In the genomic region with DNA sequence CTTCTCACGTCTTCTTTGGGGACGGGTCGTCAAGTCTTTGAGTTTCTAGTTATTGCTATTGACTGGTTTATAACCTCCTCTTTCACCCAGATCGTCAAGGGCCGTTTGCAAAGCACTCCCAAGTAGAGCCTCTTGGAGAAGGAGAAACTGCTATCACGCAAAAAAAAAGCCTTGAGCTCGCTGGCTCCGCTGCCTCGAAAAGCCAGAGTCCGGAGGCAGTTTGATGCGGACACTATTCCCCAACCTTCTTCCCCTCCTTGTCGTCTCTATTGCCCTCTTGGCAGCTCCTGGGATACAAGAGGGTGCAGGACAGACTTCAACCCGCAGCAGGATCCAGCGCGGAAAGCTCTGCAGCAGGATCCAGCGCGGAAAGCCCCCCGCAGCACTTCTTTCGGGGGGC, we compare ENCODE assay signal across 10 cellular contexts. TPM values are rescaled to one million over a fixed set of nuclear protein-coding genes. Genes with fewer than 3 reads are reported as not detected.
DNase-seq lines count a peak whose midpoint lies in the region; ATAC-seq, FAIRE-seq and TF ChIP-seq lines count a peak whose summit lies in the region.
"Had no signal": no experiment of that assay in that cellular context is flagged by ENCODE, and none has a peak within 500 bp of the region (broad histone marks: within the 10 kb centered on the region; RNA-seq: fewer than 3 reads in every experiment).

No MANE protein-coding gene starts in this region.

- H3K9me3 ChIP-seq in tibial nerve: no peaks in the 10 kb centered on the region

- peaks cover 4% of the 10 kb centered on the region for H3K36me3 Mint-ChIP-seq in activated CD4-positive, alpha-beta T cell treated with anti-CD3 and anti-CD28 coated beads, Interleukin-2, amount 10 ng/mL, durations not matched to agents 7 days and 5 days (ENCODE audit: low read depth)
- peaks cover 2% of the 10 kb centered on the region for H3K36me3 Mint-ChIP-seq in activated CD4-positive, alpha-beta T cell treated with anti-CD3 and anti-CD28 coated beads for 36 hours (ENCODE audit: low read depth)

- peak overlapping the region; percentile 54 for H3K27ac Mint-ChIP-seq in activated CD4-positive, alpha-beta T cell treated with anti-CD3 and anti-CD28 coated beads, Interleukin-2, amount 10 ng/mL, durations not matched to agents 7 days and 5 days
- H3K27ac Mint-ChIP-seq in activated CD4-positive, alpha-beta T cell treated with anti-CD3 and anti-CD28 coated beads for 36 hours: no peak overlapping the region

- no peak for ATAC-seq in activated CD4-positive, alpha-beta T cell treated with anti-CD3 and anti-CD28 coated beads for 36 hours
- ATAC-seq: GM12878 had no signal

- TF ChIP-seq POLR2A in tibial nerve (IDR thresholded peaks at IDR 0.05): no peak

- peak overlapping the region; percentile 66 for H3K23ac ChIP-seq in mesendoderm (ENCODE audit: low read length)

- H3K27ac ChIP-seq in mesendoderm (ENCODE audit: low read depth, low read length) (no peak overlapping the region), tibial nerve (peak overlapping the region in 1 of 4 donors; percentile 49)

- no peak overlapping the region for H2BK5ac ChIP-seq in mesendoderm (ENCODE audit: low read length)

- no peak overlapping the region for H3K18ac ChIP-seq in mesendoderm (ENCODE audit: low read length)

- no peak overlapping the region for H3K4me3 Mint-ChIP-seq in activated CD4-positive, alpha-beta T cell treated with anti-CD3 and anti-CD28 coated beads, Interleukin-2, amount 10 ng/mL, durations not matched to agents 7 days and 5 days
- no peak overlapping the region for H3K4me3 Mint-ChIP-seq in activated CD4-positive, alpha-beta T cell treated with anti-CD3 and anti-CD28 coated beads for 36 hours

- no peak overlapping the region for H2BK15ac ChIP-seq in mesendoderm (replicated peaks; ENCODE audit: low read depth)

- H3K4me3 ChIP-seq in bronchial epithelial cell (ENCODE audit: low read depth, low read length) (peak overlapping the region; percentile 41), mesendoderm (ENCODE audit: low read length) (peak overlapping the region; percentile 70), tibial nerve (peak overlapping the region; percentile 38 to 59 (median 45))
- H3K4me3 ChIP-seq: GM12878 had no signal

- peaks cover 34% of the 10 kb centered on the region for H3K27me3 Mint-ChIP-seq in activated CD4-positive, alpha-beta T cell treated with anti-CD3 and anti-CD28 coated beads, Interleukin-2, amount 10 ng/mL, durations not matched to agents 7 days and 5 days
- peaks cover 53% of the 10 kb centered on the region for H3K27me3 Mint-ChIP-seq in activated CD4-positive, alpha-beta T cell treated with anti-CD3 and anti-CD28 coated beads for 36 hours

- no CpG with 5 or more reads among the region's 19 CpGs for WGBS in mesendoderm (ENCODE audit: extremely low coverage, insufficient coverage, low lambda C conversion rate)
- WGBS in tibial nerve, 2 donors: 2 to 5% methylated on average over 18 to 19 of the region's 19 CpGs

- peaks cover 3% of the 10 kb centered on the region for H3K9me3 Mint-ChIP-seq in activated CD4-positive, alpha-beta T cell treated with anti-CD3 and anti-CD28 coated beads, Interleukin-2, amount 10 ng/mL, durations not matched to agents 7 days and 5 days
- H3K9me3 Mint-ChIP-seq in activated CD4-positive, alpha-beta T cell treated with anti-CD3 and anti-CD28 coated beads for 36 hours (ENCODE audit: low read depth): no peaks in the 10 kb centered on the region

- H3K36me3 ChIP-seq in bronchial epithelial cell (ENCODE audit: control insufficient read depth, insufficient read depth, low read length): no peaks in the 10 kb centered on the region
- no peaks in the 10 kb centered on the region for H3K36me3 ChIP-seq in mesendoderm (ENCODE audit: control insufficient read depth, insufficient read depth, low read length)
- H3K36me3 ChIP-seq in tibial nerve: no peaks in the 10 kb centered on the region

- H3K9ac ChIP-seq in mesendoderm (ENCODE audit: low read length): peak overlapping the region; percentile 38

- POLR2A ChIA-PET in activated CD4-positive, alpha-beta T cell treated with anti-CD3 and anti-CD28 coated beads, Interleukin-2, amount 10 ng/mL, durations not matched to agents 7 days and 5 days (lab: Charles Lee): no interaction called here
- POLR2A ChIA-PET in activated CD4-positive, alpha-beta T cell treated with anti-CD3 and anti-CD28 coated beads for 36 hours (lab: Charles Lee): no interaction called here

- H3K27me3 ChIP-seq in bronchial epithelial cell (ENCODE audit: control insufficient read depth, insufficient read depth, low read length): peaks cover 13% of the 10 kb centered on the region
- no peaks in the 10 kb centered on the region for H3K27me3 ChIP-seq in mesendoderm (ENCODE audit: insufficient read depth, low read length, poor library complexity)
- H3K27me3 ChIP-seq in tibial nerve: peaks cover 0 to 36% of the 10 kb centered on the region in 2 donors

- DNase-seq in activated CD4-positive, alpha-beta T cell treated with anti-CD3 and anti-CD28 coated beads, Interleukin-2, amount 10 ng/mL, durations not matched to agents 7 days and 5 days: no peak
- DNase-seq in activated CD4-positive, alpha-beta T cell treated with anti-CD3 and anti-CD28 coated beads for 36 hours: no peak
- DNase-seq in bronchial epithelial cell (ENCODE audit: low read depth) (no peak), mesendoderm (no peak), tibial nerve (ENCODE audit: low spot score in 2 of 2) (no peak), NCI-H510A (lab: John Stamatoyannopoulos, UW) (no peak), NCI-H1048 (lab: John Stamatoyannopoulos, UW) (no peak), COLO668 (lab: John Stamatoyannopoulos, UW; ENCODE audit: unreplicated experiment) (no peak)

- TF ChIP-seq CTCF in bronchial epithelial cell (IDR thresholded peaks at IDR 0.05; ENCODE audit: insufficient read depth, low read length, severe bottlenecking) (no peak), tibial nerve (IDR thresholded peaks at IDR 0.05) (no peak)

- H3K79me1 ChIP-seq in mesendoderm (ENCODE audit: low read length): no peaks in the 10 kb centered on the region

- CTCF ChIA-PET in activated CD4-positive, alpha-beta T cell treated with anti-CD3 and anti-CD28 coated beads, Interleukin-2, amount 10 ng/mL, durations not matched to agents 7 days and 5 days (lab: Charles Lee): no interaction called here
- CTCF ChIA-PET in activated CD4-positive, alpha-beta T cell treated with anti-CD3 and anti-CD28 coated beads for 36 hours (lab: Charles Lee): interaction anchor here (0.6 to 1.2 kb wide), 4 partner anchors 65 to 586 kb away, joined by 3 to 4 read pairs (median 3); partner anchors contain the start of gene PCDHA8

- intact Hi-C loops in activated CD4-positive, alpha-beta T cell treated with anti-CD3 and anti-CD28 coated beads for 36 hours (cut with DNase I, micrococcal nuclease): loop anchor here (1.0 to 5.0 kb wide), 2 partner anchors 49 to 115 kb away; partner anchors contain the start of gene PCDHA12 (in 1 of the 2)

- H3K4ac ChIP-seq in mesendoderm (ENCODE audit: low read depth, low read length): no peak overlapping the region

- peak overlapping the region; percentile 84 for H3K56ac ChIP-seq in mesendoderm (ENCODE audit: low read length)

- H2BK120ac ChIP-seq in mesendoderm (ENCODE audit: low read depth, low read length): no peak overlapping the region

- H3K4me1 Mint-ChIP-seq in activated CD4-positive, alpha-beta T cell treated with anti-CD3 and anti-CD28 coated beads, Interleukin-2, amount 10 ng/mL, durations not matched to agents 7 days and 5 days: peaks cover 1% of the 10 kb centered on the region
- H3K4me1 Mint-ChIP-seq in activated CD4-positive, alpha-beta T cell treated with anti-CD3 and anti-CD28 coated beads for 36 hours: peaks cover 7% of the 10 kb centered on the region

- H4K8ac ChIP-seq in mesendoderm (ENCODE audit: low read depth, low read length): no peak overlapping the region

- TF ChIP-seq EP300 in tibial nerve (IDR thresholded peaks at IDR 0.05): no peak

- H4K5ac ChIP-seq in mesendoderm (ENCODE audit: low read length): no peak overlapping the region

- H3K4me1 ChIP-seq in mesendoderm (ENCODE audit: control insufficient read depth, low read depth, low read length): peaks cover 2% of the 10 kb centered on the region
- peaks cover 0 to 24% (median 0%) of the 10 kb centered on the region in 4 donors for H3K4me1 ChIP-seq in tibial nerve

- no peak for FAIRE-seq in bronchial epithelial cell (lab: Jason Lieb, UNC)
- FAIRE-seq: GM12878 had no signal

- H3K4me2 ChIP-seq in mesendoderm (ENCODE audit: low read length): peak overlapping the region; percentile 36

- no peak overlapping the region for H2AK5ac ChIP-seq in mesendoderm (ENCODE audit: low read length)

- no peaks in the 10 kb centered on the region for H3K79me2 ChIP-seq in mesendoderm (ENCODE audit: control insufficient read depth, insufficient read depth, low read length)

RNA-seq across cellular contexts. Expression of gene PCDHAC1, which starts 0.3 kb away (rescaled TPM):
- not detected for total RNA-seq in activated CD4-positive, alpha-beta T cell treated with anti-CD3 and anti-CD28 coated beads, Interleukin-2, amount 10 ng/mL, durations not matched to agents 7 days and 5 days
- not detected for total RNA-seq in activated CD4-positive, alpha-beta T cell treated with anti-CD3 and anti-CD28 coated beads for 36 hours
- total RNA-seq in bronchial epithelial cell: 1.6 and 1.7 TPM in 2 replicates
- polyA plus RNA-seq in mesendoderm (2013, experiment 1 of 2): 1.3 TPM
- 1.3 TPM for polyA plus RNA-seq in mesendoderm (2013, experiment 2 of 2)
- 1 to 10 TPM; 1.2 to 3.3 (median 2.7) TPM for total RNA-seq in tibial nerve
- total RNA-seq: GM12878 had no signal
- polyA plus RNA-seq: GM12878 had no signal

RNA-seq across cellular contexts. Expression of gene PCDHAC2, which starts 40.5 kb away (rescaled TPM):
- total RNA-seq in activated CD4-positive, alpha-beta T cell treated with anti-CD3 and anti-CD28 coated beads, Interleukin-2, amount 10 ng/mL, durations not matched to agents 7 days and 5 days: not detected
- total RNA-seq in activated CD4-positive, alpha-beta T cell treated with anti-CD3 and anti-CD28 coated beads for 36 hours: not detected
- total RNA-seq in bronchial epithelial cell (14.1 and 16.8 TPM in 2 replicates), tibial nerve (1 to 10 TPM in 3 of 4 donors, under 1 TPM in 1; 0.78 to 4.2 (median 2.5) TPM)
- polyA plus RNA-seq in mesendoderm (2013, experiment 1 of 2): 3.8 TPM
- polyA plus RNA-seq in mesendoderm (2013, experiment 2 of 2): 5.2 TPM
- polyA plus RNA-seq: GM12878 had no signal

RNA-seq across cellular contexts. Expression of gene PCDHA13, which starts 43.9 kb away (rescaled TPM):
- total RNA-seq in activated CD4-positive, alpha-beta T cell treated with anti-CD3 and anti-CD28 coated beads, Interleukin-2, amount 10 ng/mL, durations not matched to agents 7 days and 5 days: not detected
- not detected for total RNA-seq in activated CD4-positive, alpha-beta T cell treated with anti-CD3 and anti-CD28 coated beads for 36 hours
- total RNA-seq in bronchial epithelial cell (0.13 and 0.26 TPM in 2 replicates), tibial nerve (1 to 10 TPM in 3 of 4 donors, under 1 TPM in 1; 0.66 to 3.0 (median 1.7) TPM)
- polyA plus RNA-seq in mesendoderm (2013, experiment 1 of 2): 0.11 TPM
- polyA plus RNA-seq in mesendoderm (2013, experiment 2 of 2): 0.10 TPM
- total RNA-seq: GM12878 had no signal
- polyA plus RNA-seq: GM12878 had no signal

RNA-seq across cellular contexts. Expression of gene PCDHA12, which starts 50.7 kb away (rescaled TPM):
- total RNA-seq in activated CD4-positive, alpha-beta T cell treated with anti-CD3 and anti-CD28 coated beads, Interleukin-2, amount 10 ng/mL, durations not matched to agents 7 days and 5 days: not detected
- not detected for total RNA-seq in activated CD4-positive, alpha-beta T cell treated with anti-CD3 and anti-CD28 coated beads for 36 hours
- under 0.01 and 0.13 TPM in 2 replicates for total RNA-seq in bronchial epithelial cell
- polyA plus RNA-seq in mesendoderm (2013, experiment 1 of 2): 5.8 TPM
- 6.0 TPM for polyA plus RNA-seq in mesendoderm (2013, experiment 2 of 2)
- 10 to 100 TPM in 1 of 4 donors, 1 to 10 TPM in 3; 3.3 to 10.5 (median 6.7) TPM for total RNA-seq in tibial nerve
- total RNA-seq: GM12878 had no signal
- polyA plus RNA-seq: fibroblast of lung, GM12878 had no signal

RNA-seq across cellular contexts. Expression of gene PCDHA11, which starts 57.0 kb away (rescaled TPM):
- total RNA-seq in activated CD4-positive, alpha-beta T cell treated with anti-CD3 and anti-CD28 coated beads, Interleukin-2, amount 10 ng/mL, durations not matched to agents 7 days and 5 days: not detected
- not detected for total RNA-seq in activated CD4-positive, alpha-beta T cell treated with anti-CD3 and anti-CD28 coated beads for 36 hours
- total RNA-seq in bronchial epithelial cell: 0.79 and 1.8 TPM in 2 replicates
- polyA plus RNA-seq in mesendoderm (2013, experiment 1 of 2): 4.9 TPM
- polyA plus RNA-seq in mesendoderm (2013, experiment 2 of 2): 4.8 TPM
- total RNA-seq in tibial nerve: 1 to 10 TPM in 1 of 4 donors, under 1 TPM in 3; 0.60 to 1.3 (median 0.91) TPM
- polyA plus RNA-seq: GM12878 had no signal
